24 cellular contexts compared by ENCODE assay signal in the genomic region with DNA sequence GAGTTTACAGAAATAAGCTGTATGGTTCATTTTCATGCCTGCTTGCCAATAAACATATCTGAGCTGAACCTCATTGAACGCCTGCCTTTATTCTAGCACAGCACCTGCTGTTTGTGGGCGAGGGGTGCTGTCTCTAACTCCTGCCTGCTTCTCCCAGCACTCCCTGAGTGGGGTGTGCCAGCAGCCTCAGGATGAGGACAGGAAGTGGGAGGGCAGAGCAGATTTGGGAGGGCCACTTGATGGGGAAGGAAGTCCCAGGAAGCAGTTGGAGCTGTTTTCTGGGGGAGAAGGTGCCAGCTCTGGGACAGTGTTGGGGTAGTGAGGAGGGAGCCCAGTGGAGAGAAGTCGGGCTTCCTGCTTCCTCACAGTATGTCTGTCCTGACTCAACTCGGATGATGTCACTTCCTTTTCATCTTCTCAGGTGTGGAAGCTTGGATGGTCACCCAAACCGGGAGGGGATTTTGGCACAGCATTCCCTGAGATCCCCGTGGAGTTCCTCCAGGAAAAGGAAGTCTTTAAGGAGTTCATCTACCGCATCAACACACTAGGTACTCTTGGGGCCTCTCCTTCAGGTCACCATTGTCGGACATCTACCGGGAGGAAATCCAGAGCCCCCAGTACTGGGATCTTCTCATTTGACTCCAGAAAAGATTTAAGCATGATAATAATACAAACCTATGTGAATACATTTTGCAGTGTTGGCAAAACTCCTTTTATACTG. TPM values are rescaled to one million over a fixed set of nuclear protein-coding genes. Genes with fewer than 3 reads are reported as not detected.
DNase-seq lines count a peak whose midpoint lies in the region; ATAC-seq, FAIRE-seq and TF ChIP-seq lines count a peak whose summit lies in the region.
"Had no signal": no experiment of that assay in that cellular context is flagged by ENCODE, and none has a peak within 500 bp of the region (broad histone marks: within the 10 kb centered on the region; RNA-seq: fewer than 3 reads in every experiment).

No MANE protein-coding gene starts in this region.

- no peaks in the 10 kb centered on the region for H3K27me3 ChIP-seq in HepG2 (ENCODE audit: control insufficient read depth in 1 of 2, insufficient read depth in 2 of 2, low read length in 2 of 2)
- H3K27me3 ChIP-seq in aorta (ENCODE audit: control insufficient read depth in 1 of 2, insufficient read depth in 2 of 2, low read length in 1 of 2): no peaks in the 10 kb centered on the region
- H3K27me3 ChIP-seq in MM.1S (replicated peaks; ENCODE audit: insufficient read depth, low read length): no peaks in the 10 kb centered on the region
- H3K27me3 ChIP-seq: body of pancreas, colonic mucosa, esophagus squamous epithelium, sigmoid colon had no signal

- H3K9ac ChIP-seq in HepG2 (ENCODE audit: insufficient read depth, low read depth, low read length) (no peak overlapping the region), MM.1S (ENCODE audit: low read length) (no peak overlapping the region)
- H3K9ac ChIP-seq: parathyroid adenoma had no signal

- H2AFZ ChIP-seq in HepG2 (ENCODE audit: low read length) (no peak overlapping the region), MM.1S (ENCODE audit: low read length) (no peak overlapping the region)
- H2AFZ ChIP-seq: parathyroid adenoma had no signal

- H3K36me3 ChIP-seq in HepG2 (replicated peaks in 1 of 2; ENCODE audit: control insufficient read depth in 1 of 2, insufficient read depth in 2 of 2, low read length in 2 of 2) (peaks cover 30 to 89% of the 10 kb centered on the region in 2 experiments), aorta (ENCODE audit: control insufficient read depth in 1 of 2, insufficient read depth in 2 of 2, low read length in 1 of 2) (peaks cover 2 to 7% of the 10 kb centered on the region in 2 donors), MM.1S (replicated peaks; ENCODE audit: insufficient read depth, low read length) (no peaks in the 10 kb centered on the region; the same call in 1 of the 2 replicates)

- no peak overlapping the region for H3K4me3 Mint-ChIP-seq in T-helper 17 cell
- H3K4me3 Mint-ChIP-seq: activated naive CD8-positive, alpha-beta T cell treated with anti-CD3 and anti-CD28 coated beads, Interleukin-2, amount 50 U/mL, for 24 hours; CD4-positive, alpha-beta memory T cell; nephron had no signal

- no peak for ATAC-seq in left cardiac atrium
- ATAC-seq in Right ventricle myocardium superior (ENCODE audit: poor library complexity): no peak
- no peak for ATAC-seq in T-helper 17 cell
- no peak for ATAC-seq in HepG2
- ATAC-seq in aorta (ENCODE audit: low FRiP score): no peak
- ATAC-seq: activated naive CD8-positive, alpha-beta T cell treated with anti-CD3 and anti-CD28 coated beads, Interleukin-2, amount 50 U/mL, for 24 hours; body of pancreas; left colon had no signal

- intact Hi-C loops in left cardiac atrium (cut with DNase I): no loop called here
- intact Hi-C loops in Right ventricle myocardium superior (cut with DNase I): no loop called here
- intact Hi-C loops in HepG2 (cut with micrococcal nuclease; ENCODE audit: unreplicated experiment): no loop called here
- intact Hi-C loops in aorta (cut with DNase I): no loop called here

- CTCF ChIA-PET in HepG2 (lab: Yijun Ruan, JAX; ENCODE audit: low intra/inter-chr PET ratio, low total read pairs): no interaction called here

- no peaks in the 10 kb centered on the region for H3K9me3 ChIP-seq in T-helper 17 cell (ENCODE audit: control insufficient read depth, low read length, poor library complexity, severe bottlenecking)
- H3K9me3 ChIP-seq in HepG2 (ENCODE audit: low read length): no peaks in the 10 kb centered on the region
- no peaks in the 10 kb centered on the region for H3K9me3 ChIP-seq in aorta (ENCODE audit: control insufficient read depth, low read length)
- no peaks in the 10 kb centered on the region for H3K9me3 ChIP-seq in MM.1S (replicated peaks; ENCODE audit: insufficient read depth, low read length)
- H3K9me3 ChIP-seq: body of pancreas, colonic mucosa, esophagus squamous epithelium, sigmoid colon had no signal

- H3K4me2 ChIP-seq in HepG2 (ENCODE audit: low read depth, low read length) (no peak overlapping the region), MM.1S (ENCODE audit: low read depth, low read length) (no peak overlapping the region)

- WGBS in HepG2 (ENCODE audit: low lambda C conversion rate): 92% methylated on average over 7 of the region's 9 CpGs
- 79 to 82% methylated on average over 9 of the region's 9 CpGs for WGBS in aorta, 2 donors

- H3K27ac Mint-ChIP-seq in T-helper 17 cell: peak overlapping the region; percentile 29
- H3K27ac Mint-ChIP-seq: activated naive CD8-positive, alpha-beta T cell treated with anti-CD3 and anti-CD28 coated beads, Interleukin-2, amount 50 U/mL, for 24 hours; nephron had no signal

- H3F3A ChIP-seq in MM.1S (ENCODE audit: insufficient read depth, low read length): no peaks in the 10 kb centered on the region

- no peaks in the 10 kb centered on the region for H3K27me3 Mint-ChIP-seq in T-helper 17 cell
- H3K27me3 Mint-ChIP-seq: activated naive CD8-positive, alpha-beta T cell treated with anti-CD3 and anti-CD28 coated beads, Interleukin-2, amount 50 U/mL, for 24 hours; CD4-positive, alpha-beta memory T cell had no signal

- POLR2A ChIA-PET in HepG2 (lab: Yijun Ruan, JAX): no interaction called here

- no peak overlapping the region for H3K27ac ChIP-seq in HepG2 (ENCODE audit: extremely low read length, insufficient read depth, low read length)
- no peak overlapping the region for H3K27ac ChIP-seq in aorta (ENCODE audit: low read depth in 1 of 2, low read length in 2 of 2)
- H3K27ac ChIP-seq in MM.1S (ENCODE audit: low read length): no peak overlapping the region
- H3K27ac ChIP-seq: body of pancreas, colonic mucosa, esophagus squamous epithelium, parathyroid adenoma, sigmoid colon had no signal

- peak; percentile 14 for DNase-seq in left cardiac atrium
- no peak for DNase-seq in Right ventricle myocardium superior
- no peak for DNase-seq in T-helper 17 cell
- DNase-seq in HepG2 (ENCODE audit: low spot score): no peak
- DNase-seq in aorta: peak; percentile 26 to 28
- DNase-seq in MM.1S: no peak
- DNase-seq in NAMALWA (ENCODE audit: low spot score): no peak
- DNase-seq: activated effector memory CD4-positive, alpha-beta T cell treated with Interleukin-2 at 50 U/mL for 16 hours; activated naive CD8-positive, alpha-beta T cell treated with anti-CD3 and anti-CD28 coated beads, Interleukin-2, amount 50 U/mL, for 24 hours; CD4-positive, alpha-beta memory T cell; colonic mucosa; esophagus squamous epithelium; H7; left colon; NCI-H226; NCI-H748 treated with DMSO at 0.1 percent for 48 hours; OCI-M1; SHP77 treated with DMSO at 0.1 percent for 48 hours; sigmoid colon; SW 1271 had no signal

- H4K20me1 ChIP-seq in HepG2 (ENCODE audit: insufficient read depth, low read length) (no peaks in the 10 kb centered on the region), MM.1S (ENCODE audit: insufficient read depth, low read length) (no peaks in the 10 kb centered on the region)

- TF ChIP-seq CTCF in HepG2 (CRISPR knock-in tag; IDR thresholded peaks at IDR 0.05) (no peak), MM.1S (IDR thresholded peaks at IDR 0.05; ENCODE audit: low read length) (no peak)

- in situ Hi-C loops in HepG2 (cut with HindIII; ENCODE audit: extremely low pct_ligation_motif_present, low pct_unique_long_range_greater_than_20kb): no loop called here

- H3K4me1 ChIP-seq in HepG2 (ENCODE audit: insufficient read depth, low read length) (no peaks in the 10 kb centered on the region), aorta (ENCODE audit: control insufficient read depth in 1 of 2, insufficient read depth in 2 of 2, low read length in 2 of 2) (no peaks in the 10 kb centered on the region), MM.1S (ENCODE audit: low read length) (no peaks in the 10 kb centered on the region)
- H3K4me1 ChIP-seq: body of pancreas, colonic mucosa, esophagus squamous epithelium, parathyroid adenoma, sigmoid colon had no signal

- no peaks in the 10 kb centered on the region for H3K79me2 ChIP-seq in HepG2 (ENCODE audit: insufficient read depth, low read length)
- H3K79me2 ChIP-seq in MM.1S (ENCODE audit: low read length): no peaks in the 10 kb centered on the region
- H3K79me2 ChIP-seq: parathyroid adenoma had no signal

- no peak for TF ChIP-seq RAD21 in HepG2 (CRISPR knock-in tag; IDR thresholded peaks at IDR 0.05)

- no peak overlapping the region for H3K4me3 ChIP-seq in HepG2 (replicated peaks in 1 of 3; ENCODE audit: insufficient read depth in 1 of 3, low read depth in 2 of 3, low read length in 3 of 3)
- H3K4me3 ChIP-seq in aorta (ENCODE audit: low read length in 2 of 2): no peak overlapping the region
- H3K4me3 ChIP-seq in MM.1S (ENCODE audit: low read length): no peak overlapping the region
- H3K4me3 ChIP-seq: body of pancreas, colonic mucosa, esophagus squamous epithelium, sigmoid colon had no signal

- peaks cover 16% of the 10 kb centered on the region for H3K36me3 Mint-ChIP-seq in T-helper 17 cell (ENCODE audit: low read depth)

- H3K4me1 Mint-ChIP-seq in T-helper 17 cell: peaks cover 9% of the 10 kb centered on the region
- H3K4me1 Mint-ChIP-seq: activated naive CD8-positive, alpha-beta T cell treated with anti-CD3 and anti-CD28 coated beads, Interleukin-2, amount 50 U/mL, for 24 hours had no signal

- no peaks in the 10 kb centered on the region for H3K9me2 ChIP-seq in MM.1S (replicated peaks; ENCODE audit: insufficient read depth, low read length)

- TF ChIP-seq EP300 in HepG2 (IDR thresholded peaks at IDR 0.05; ENCODE audit: low read depth in 2 of 2, low read length in 2 of 2) (no peak), HepG2 (CRISPR knock-in tag; IDR thresholded peaks at IDR 0.05; ENCODE audit: borderline replicate concordance) (no peak)

- no peak for FAIRE-seq in HepG2 (lab: Jason Lieb, UNC)
- FAIRE-seq: G401.6 had no signal

- no peak for TF ChIP-seq POLR2A in HepG2 (IDR thresholded peaks at IDR 0.05; ENCODE audit: insufficient read depth in 1 of 2, low read depth in 2 of 2, low read length in 2 of 2)

- no TSS peak for BruUV-seq in HepG2 (replicated peaks; lab: Mats Ljungman, UMichigan)

RNA-seq across cellular contexts. Expression of gene MSANTD1, which starts 29.0 kb away (rescaled TPM):
- under 1 TPM; 0.41 to 0.42 TPM for total RNA-seq in left cardiac atrium
- 0.54 TPM for total RNA-seq in Right ventricle myocardium superior
- total RNA-seq in T-helper 17 cell: 1 to 10 TPM; 1.5 to 1.7 TPM
- total RNA-seq in HepG2 (2016; rRNA removed; fragmentation: Illumina TruSeq; extraction: Trizol): 0.10 and 0.22 TPM in 2 replicates
- total RNA-seq in HepG2 (2016; cell fraction: cytosol; rRNA removed; fragmentation: Illumina TruSeq; extraction: Trizol; ENCODE audit: low read depth): 0.09 and 0.20 TPM in 2 replicates
- total RNA-seq in HepG2 (2016; cell fraction: insoluble cytoplasmic fraction; rRNA removed; fragmentation: Illumina TruSeq; extraction: Trizol): 0.19 TPM in 1 of 2 replicates, not detected in the other
- 0.25 TPM in 1 of 2 replicates, not detected in the other for total RNA-seq in HepG2 (2016; cell fraction: membrane; rRNA removed; fragmentation: Illumina TruSeq; extraction: Trizol)
- total RNA-seq in HepG2 (2016; cell fraction: nucleus; rRNA removed; fragmentation: Illumina TruSeq; extraction: Trizol): 0.59 TPM in 1 of 2 replicates, not detected in the other
- polyA plus RNA-seq in HepG2 (2011; rRNA removed): 0.39 and 0.40 TPM in 2 replicates
- polyA plus RNA-seq in HepG2 (2011; cell fraction: cytosol; rRNA removed): 0.05 and 0.34 TPM in 2 replicates
- polyA plus RNA-seq in HepG2 (2011; cell fraction: nucleus; rRNA removed): 2.2 and 3.5 TPM in 2 replicates
- 0.40 and 0.65 TPM in 2 replicates for polyA plus RNA-seq in HepG2 (2012)
- polyA plus RNA-seq in HepG2 (2016; cell fraction: cytosol; fragmentation: Illumina TruSeq; extraction: Trizol; ENCODE audit: low read depth): 0.10 and 0.12 TPM in 2 replicates
- 0.16 TPM in 1 of 2 replicates, not detected in the other for polyA plus RNA-seq in HepG2 (2016; cell fraction: insoluble cytoplasmic fraction; fragmentation: Illumina TruSeq; extraction: Trizol; ENCODE audit: low read depth)
- polyA plus RNA-seq in HepG2 (2016; cell fraction: membrane; fragmentation: Illumina TruSeq; extraction: Trizol; ENCODE audit: low read depth): 0.07 and 0.08 TPM in 2 replicates
- 0.36 and 0.65 TPM in 2 replicates for polyA plus RNA-seq in HepG2 (2016; cell fraction: nucleus; fragmentation: Illumina TruSeq; extraction: Trizol; ENCODE audit: insufficient read depth, low read depth)
- polyA minus RNA-seq in HepG2 (2011; rRNA and poly(A)+ RNA removed; ENCODE audit: low replicate concordance): 0.14 and 1.0 TPM in 2 replicates
- polyA minus RNA-seq in HepG2 (2011; cell fraction: cytosol; rRNA and poly(A)+ RNA removed): not detected in 2 replicates
- polyA minus RNA-seq in HepG2 (2011; cell fraction: nucleus; rRNA and poly(A)+ RNA removed): 1.9 and 2.0 TPM in 2 replicates
- 1 to 10 TPM; 1.9 to 3.5 TPM for total RNA-seq in aorta
- under 1 TPM in 1 of 2 donors, not detected in 1; 0.33 TPM for polyA plus RNA-seq in aorta

Comparison
In these comparisons a context has a peak if more than half of its experiments do, and no peak if none do; other contexts are left out.
1. DNase-seq: peak in left cardiac atrium (single experiment) and aorta (2 of 2); none in Right ventricle myocardium superior (single experiment), T-helper 17 cell (0 of 3), HepG2 (single experiment), MM.1S (single experiment) and NAMALWA (single experiment).